Comparison of ENCODE assay signal across 12 cellular contexts in genomic region chr9:98533132-98533531, GRCh38.
"Had no signal": no experiment of that assay in that cellular context is flagged by ENCODE, and none has a peak within 500 bp of the region (broad histone marks: within the 10 kb centered on the region; RNA-seq: fewer than 3 reads in every experiment).

No MANE protein-coding gene starts in this region.

- H3K27ac ChIP-seq: psoas muscle, right lobe of liver, transverse colon had no signal

- H3K9me3 ChIP-seq: psoas muscle, right lobe of liver, transverse colon had no signal

- DNase-seq: activated CD4-positive, alpha-beta T cell treated with anti-CD3 and anti-CD28 coated beads for 4 hours; activated naive CD4-positive, alpha-beta T cell; activated naive CD8-positive, alpha-beta T cell treated with anti-CD3 and anti-CD28 coated beads, Interleukin-2, amount 50 U/mL, for 24 hours; mammary epithelial cell; natural killer cell; psoas muscle; right lobe of liver; T-helper 1 cell; transverse colon had no signal

- H3K36me3 ChIP-seq: right lobe of liver, transverse colon had no signal

- H3K4me1 Mint-ChIP-seq: activated naive CD8-positive, alpha-beta T cell treated with anti-CD3 and anti-CD28 coated beads, Interleukin-2, amount 50 U/mL, for 24 hours; natural killer cell; stimulated activated memory B cell treated with anti-CD40 and anti-IgM and Interleukin-4, amounts not matched to agents 10 μg/mL and 1 μg/mL and 100 μg/mL, for 72 hours had no signal

- H3K27me3 ChIP-seq: right lobe of liver, transverse colon had no signal

- ATAC-seq: activated naive CD8-positive, alpha-beta T cell treated with anti-CD3 and anti-CD28 coated beads, Interleukin-2, amount 50 U/mL, for 24 hours; natural killer cell; psoas muscle; right lobe of liver; stimulated activated memory B cell treated with anti-CD40 and anti-IgM and Interleukin-4, amounts not matched to agents 10 μg/mL and 1 μg/mL and 100 μg/mL, for 72 hours had no signal

- H3K4me3 Mint-ChIP-seq: activated naive CD8-positive, alpha-beta T cell treated with anti-CD3 and anti-CD28 coated beads, Interleukin-2, amount 50 U/mL, for 24 hours; activated T-helper 1 cell treated with anti-CD3 and anti-CD28 coated beads, Interleukin-12 subunit alpha, Interleukin-12 subunit beta, Interleukin-2, Interleukin-4 antibody, amounts not matched to agents 30 ng/mL and 10 ng/mL and 1 ng/mL, durations not matched to agents 14 hours and 24 hours and 36 hours; dendritic cell treated with granulocyte-macrophage colony-stimulating factor and Interleukin-4, amounts not matched to agents 40 ng/mL and 50 ng/mL, for 4 days; natural killer cell; stimulated activated memory B cell treated with anti-CD40 and anti-IgM and Interleukin-4, amounts not matched to agents 10 μg/mL and 1 μg/mL and 100 μg/mL, for 72 hours had no signal

- H3K4me3 ChIP-seq: psoas muscle, right lobe of liver, transverse colon had no signal

- H3K9me3 Mint-ChIP-seq: activated naive CD8-positive, alpha-beta T cell treated with anti-CD3 and anti-CD28 coated beads, Interleukin-2, amount 50 U/mL, for 24 hours; activated T-helper 1 cell treated with anti-CD3 and anti-CD28 coated beads, Interleukin-12 subunit alpha, Interleukin-12 subunit beta, Interleukin-2, Interleukin-4 antibody, amounts not matched to agents 30 ng/mL and 10 ng/mL and 1 ng/mL, durations not matched to agents 14 hours and 24 hours and 36 hours; dendritic cell treated with granulocyte-macrophage colony-stimulating factor and Interleukin-4, amounts not matched to agents 40 ng/mL and 50 ng/mL, for 4 days; natural killer cell; stimulated activated memory B cell treated with anti-CD40 and anti-IgM and Interleukin-4, amounts not matched to agents 10 μg/mL and 1 μg/mL and 100 μg/mL, for 72 hours had no signal

- H3K4me1 ChIP-seq: psoas muscle, right lobe of liver, transverse colon had no signal

- H3K36me3 Mint-ChIP-seq: natural killer cell; stimulated activated memory B cell treated with anti-CD40 and anti-IgM and Interleukin-4, amounts not matched to agents 10 μg/mL and 1 μg/mL and 100 μg/mL, for 72 hours had no signal

- H3K27ac Mint-ChIP-seq: activated naive CD8-positive, alpha-beta T cell treated with anti-CD3 and anti-CD28 coated beads, Interleukin-2, amount 50 U/mL, for 24 hours; activated T-helper 1 cell treated with anti-CD3 and anti-CD28 coated beads, Interleukin-12 subunit alpha, Interleukin-12 subunit beta, Interleukin-2, Interleukin-4 antibody, amounts not matched to agents 30 ng/mL and 10 ng/mL and 1 ng/mL, durations not matched to agents 14 hours and 24 hours and 36 hours; dendritic cell treated with granulocyte-macrophage colony-stimulating factor and Interleukin-4, amounts not matched to agents 40 ng/mL and 50 ng/mL, for 4 days; natural killer cell; stimulated activated memory B cell treated with anti-CD40 and anti-IgM and Interleukin-4, amounts not matched to agents 10 μg/mL and 1 μg/mL and 100 μg/mL, for 72 hours had no signal
